8 cellular contexts compared by ENCODE assay signal in genomic region chr16:57757326-57757786, GRCh38. TPM values are rescaled to one million over a fixed set of nuclear protein-coding genes. Genes with fewer than 3 reads are reported as not detected.
DNase-seq lines count a peak whose midpoint lies in the region; ATAC-seq and TF ChIP-seq lines count a peak whose summit lies in the region.

No MANE protein-coding gene starts in this region.

- no TSS peak for BruUV-seq in Panc1 (replicated peaks; lab: Mats Ljungman, UMichigan)

- peak; percentile 94 for TF ChIP-seq CTCF in Panc1 (IDR thresholded peaks at IDR 0.05)
- peak; percentile 95 for TF ChIP-seq CTCF in neutrophil (IDR thresholded peaks at IDR 0.05)

- H3K36me3 ChIP-seq in CD4-positive, alpha-beta memory T cell (ENCODE audit: insufficient read depth, low read length), result no peaks in the 10 kb centered on the region
- H3K36me3 ChIP-seq in Panc1 (ENCODE audit: control insufficient read depth, insufficient read depth, low read length) (no peaks in the 10 kb centered on the region), neutrophil (peaks cover 67% of the 10 kb centered on the region)

- peak; percentile 80 to 88 (median 81) for DNase-seq in CD4-positive, alpha-beta memory T cell
- DNase-seq in Panc1 (ENCODE audit: low read depth, low spot score), result no peak
- peak; percentile 88 to 93 for DNase-seq in activated T-cell treated with anti-CD3 and anti-CD28 coated beads, Interleukin-2, amount 50 U/mL, for 72 hours
- peak; percentile 72 for DNase-seq in fibroblast of peridontal ligament (ENCODE audit: extremely low read depth)
- peak; percentile 91 for DNase-seq in superior temporal gyrus (ENCODE audit: extremely low spot score)

- ATAC-seq in GM19035 (IDR thresholded peaks at IDR 0.05; ENCODE audit: unreplicated experiment), result peak; percentile 91
- peak; percentile 86 for ATAC-seq in HG03175 (IDR thresholded peaks at IDR 0.05; ENCODE audit: unreplicated experiment)
- ATAC-seq in Panc1, result peak; percentile 90
- ATAC-seq in activated T-cell treated with anti-CD3 and anti-CD28 coated beads, Interleukin-2, amount 50 U/mL, for 72 hours (replicated peaks in 1 of 2), result peak; percentile 93 to 96

- no peak overlapping the region for H3K4me3 Mint-ChIP-seq in CD4-positive, alpha-beta memory T cell
- H3K4me3 Mint-ChIP-seq in activated T-cell treated with anti-CD3 and anti-CD28 coated beads, Interleukin-2, amount 50 U/mL, for 72 hours, result no peak overlapping the region

- no peak overlapping the region for H3K27ac Mint-ChIP-seq in CD4-positive, alpha-beta memory T cell
- no peak overlapping the region for H3K27ac Mint-ChIP-seq in activated T-cell treated with anti-CD3 and anti-CD28 coated beads, Interleukin-2, amount 50 U/mL, for 72 hours

- CTCF ChIA-PET in CD4-positive, alpha-beta memory T cell (lab: Charles Lee; ENCODE audit: partially characterized antibody), result interaction anchor here (0.7 to 2.5 kb wide), 16 partner anchors 9 to 266 kb away, joined by 3 to 12 read pairs (median 4); partner anchors contain the start of gene KATNB1
- CTCF ChIA-PET in Panc1 (lab: Charles Lee), result interaction anchor here (1.4 kb wide), 1 partner anchor 106 kb away, joined by 3 read pairs; no protein-coding TSS in a partner anchor

- intact Hi-C loops in CD4-positive, alpha-beta memory T cell (cut with micrococcal nuclease), result loop anchor here (1.0 to 5.0 kb wide), 5 partner anchors 106 to 730 kb away; partner anchors contain the start of gene CFAP20
- intact Hi-C loops in Panc1 (cut with micrococcal nuclease; ENCODE audit: unreplicated experiment), result loop anchor here (2.0 to 10.0 kb wide), 2 partner anchors 105 to 247 kb away; partner anchors contain the start of genes USB1 and ZNF319

- H3K4me1 Mint-ChIP-seq in CD4-positive, alpha-beta memory T cell, result peaks cover 0 to 3% (median 0%) of the 10 kb centered on the region in 4 donors
- no peaks in the 10 kb centered on the region for H3K4me1 Mint-ChIP-seq in activated T-cell treated with anti-CD3 and anti-CD28 coated beads, Interleukin-2, amount 50 U/mL, for 72 hours (ENCODE audit: low read depth)

- no peak overlapping the region for H3K4me3 ChIP-seq in CD4-positive, alpha-beta memory T cell (ENCODE audit: low read length in 2 of 2)
- H3K4me3 ChIP-seq in Panc1 (ENCODE audit: low read depth in 2 of 2, low read length in 2 of 2) (no peak overlapping the region), neutrophil (ENCODE audit: low read depth in 1 of 2, low read length in 1 of 2) (no peak overlapping the region)

- POLR2A ChIA-PET in CD4-positive, alpha-beta memory T cell (lab: Charles Lee; ENCODE audit: partially characterized antibody), result interaction anchor here (1.0 to 1.3 kb wide), 2 partner anchors 22 to 242 kb away, joined by 4 read pairs; no protein-coding TSS in a partner anchor
- POLR2A ChIA-PET in Panc1 (lab: Charles Lee), result no interaction called here

- H3K27ac ChIP-seq in CD4-positive, alpha-beta memory T cell (ENCODE audit: low read depth, low read length), result no peak overlapping the region
- no peak overlapping the region for H3K27ac ChIP-seq in Panc1 (ENCODE audit: low read length)
- H3K27ac ChIP-seq in neutrophil, result no peak overlapping the region

- H3K27me3 ChIP-seq in CD4-positive, alpha-beta memory T cell (ENCODE audit: insufficient read depth, low read length), result no peaks in the 10 kb centered on the region
- H3K27me3 ChIP-seq in Panc1 (ENCODE audit: control insufficient read depth, insufficient read depth, low read length) (no peaks in the 10 kb centered on the region), neutrophil (no peaks in the 10 kb centered on the region)

- H3K9me3 ChIP-seq in CD4-positive, alpha-beta memory T cell (ENCODE audit: control insufficient read depth in 1 of 2, low read length in 2 of 2), result no peaks in the 10 kb centered on the region
- no peaks in the 10 kb centered on the region for H3K9me3 ChIP-seq in Panc1 (ENCODE audit: control insufficient read depth, insufficient read depth, low read depth, low read length)
- H3K9me3 ChIP-seq in neutrophil, result no peaks in the 10 kb centered on the region

- H3K4me1 ChIP-seq in CD4-positive, alpha-beta memory T cell (ENCODE audit: insufficient read depth, low read length), result no peaks in the 10 kb centered on the region
- H3K4me1 ChIP-seq in Panc1 (ENCODE audit: control insufficient read depth, insufficient read depth, low read length) (no peaks in the 10 kb centered on the region), neutrophil (ENCODE audit: control insufficient read depth in 1 of 2, insufficient read depth in 1 of 2, low read depth in 1 of 2, low read length in 1 of 2) (no peaks in the 10 kb centered on the region)

- in situ Hi-C loops in Panc1 (cut with HindIII; ENCODE audit: low pct_unique_long_range_greater_than_20kb, low sequenced_read_pairs), result no loop called here

- H3K9me3 Mint-ChIP-seq in CD4-positive, alpha-beta memory T cell, result no peaks in the 10 kb centered on the region
- H3K9me3 Mint-ChIP-seq in activated T-cell treated with anti-CD3 and anti-CD28 coated beads, Interleukin-2, amount 50 U/mL, for 72 hours, result no peaks in the 10 kb centered on the region

- H3K27me3 Mint-ChIP-seq in CD4-positive, alpha-beta memory T cell, result no peaks in the 10 kb centered on the region
- H3K27me3 Mint-ChIP-seq in activated T-cell treated with anti-CD3 and anti-CD28 coated beads, Interleukin-2, amount 50 U/mL, for 72 hours (ENCODE audit: low read depth), result no peaks in the 10 kb centered on the region

- peaks cover 4% of the 10 kb centered on the region in 2 donors for H3K36me3 Mint-ChIP-seq in CD4-positive, alpha-beta memory T cell
- H3K36me3 Mint-ChIP-seq in activated T-cell treated with anti-CD3 and anti-CD28 coated beads, Interleukin-2, amount 50 U/mL, for 72 hours (ENCODE audit: insufficient read depth in 2 of 2), result no peaks in the 10 kb centered on the region

RNA-seq across cellular contexts. Expression of gene KATNB1, which starts 21.8 kb away (rescaled TPM):
- total RNA-seq in CD4-positive, alpha-beta memory T cell, result 10 to 100 TPM; 25.1 to 25.9 TPM
- 10 to 100 TPM; 23.6 to 26.1 TPM for polyA plus RNA-seq in CD4-positive, alpha-beta memory T cell
- 8.1 TPM for total RNA-seq in Panc1 (2021; ENCODE audit: unreplicated experiment)
- polyA plus RNA-seq in Panc1 (2012; ENCODE audit: insufficient read length), result 13.4 TPM
- 10 to 100 TPM; 23.2 to 31.3 TPM for total RNA-seq in activated T-cell treated with anti-CD3 and anti-CD28 coated beads, Interleukin-2, amount 50 U/mL, for 72 hours

RNA-seq across cellular contexts. Expression of gene KIFC3, which starts 44.9 kb away (rescaled TPM):
- 1 to 10 TPM; 1.6 to 1.9 TPM for total RNA-seq in CD4-positive, alpha-beta memory T cell
- not detected for polyA plus RNA-seq in CD4-positive, alpha-beta memory T cell
- total RNA-seq in Panc1 (2021; ENCODE audit: unreplicated experiment), result 51.5 TPM
- polyA plus RNA-seq in Panc1 (2012; ENCODE audit: insufficient read length), result 79.0 TPM
- total RNA-seq in activated T-cell treated with anti-CD3 and anti-CD28 coated beads, Interleukin-2, amount 50 U/mL, for 72 hours, result 1 to 10 TPM; 1.3 to 1.5 TPM

Comparison
In these comparisons a context has a peak if more than half of its experiments do, and no peak if none do; other contexts are left out.
1. RNA of gene KIFC3, which starts 44.9 kb away (total RNA-seq): 51.5 TPM in Panc1 (single experiment); 1.6 to 1.9 TPM in CD4-positive, alpha-beta memory T cell and 1.3 to 1.5 TPM in activated T-cell treated with anti-CD3 and anti-CD28 coated beads, Interleukin-2, amount 50 U/mL, for 72 hours; every median in the first group is over 10 times any median in the second.
2. Peak in every context shown above with its lines, with median percentiles within 50 percentile points of each other: ATAC-seq.